12 cellular contexts compared by ENCODE assay signal in the genomic region with DNA sequence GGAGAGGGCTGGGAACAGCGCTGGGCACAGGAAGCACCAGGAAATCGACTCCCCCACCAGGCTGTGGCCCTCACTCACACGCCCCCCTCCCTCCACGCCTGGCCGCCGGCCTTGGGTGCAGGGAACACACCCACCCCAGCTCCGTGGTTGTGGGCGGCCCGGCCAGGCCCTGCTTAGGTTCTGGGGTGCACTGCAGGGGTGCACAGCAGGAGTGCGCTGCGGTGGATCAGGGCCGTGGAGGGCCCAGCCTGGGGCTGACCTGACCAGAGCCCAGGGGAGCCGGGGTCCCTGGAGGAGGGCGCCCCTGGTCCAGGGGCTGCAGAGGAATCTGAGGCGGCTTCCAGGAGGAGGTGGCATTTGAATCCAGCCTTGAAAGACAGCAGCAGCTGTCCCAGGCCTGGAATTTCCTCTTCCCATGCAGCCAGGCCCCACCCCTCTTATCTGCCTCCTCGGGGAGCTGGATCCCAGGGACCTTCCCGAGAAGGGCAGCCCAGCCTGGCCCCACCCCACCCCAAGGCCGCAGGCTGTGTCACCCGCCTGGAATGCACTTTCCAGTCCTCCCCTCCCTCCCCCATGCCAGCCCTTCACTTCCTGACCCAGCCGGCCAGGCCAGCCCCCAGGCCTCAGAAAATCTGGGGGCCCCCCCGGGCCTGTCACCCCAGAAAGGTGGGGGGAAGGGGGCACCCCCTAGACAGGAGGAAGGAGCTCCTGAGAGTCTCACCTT. TPM values are rescaled to one million over a fixed set of nuclear protein-coding genes. Genes with fewer than 3 reads are reported as not detected.
DNase-seq lines count a peak whose midpoint lies in the region; ATAC-seq, FAIRE-seq and TF ChIP-seq lines count a peak whose summit lies in the region.
"Had no signal": no experiment of that assay in that cellular context is flagged by ENCODE, and none has a peak within 500 bp of the region (broad histone marks: within the 10 kb centered on the region; RNA-seq: fewer than 3 reads in every experiment).

No MANE protein-coding gene starts in this region.

- H3K4me1 Mint-ChIP-seq in natural killer cell treated with Interleukin-12 subunit alpha and Interleukin-12 subunit beta and Interleukin-15 and Interleukin-18, amount 100 ng/mL, for 72 hours (ENCODE audit: low read depth in 2 of 2) = peaks cover 0 to 3% of the 10 kb centered on the region in 2 donors

- H3K27me3 ChIP-seq in colonic mucosa = no peaks in the 10 kb centered on the region
- H3K27me3 ChIP-seq: neutrophil, thyroid gland had no signal

- peak overlapping the region; percentile 94 for H3K4me2 ChIP-seq in A549

- no peak overlapping the region for H3K4me3 Mint-ChIP-seq in natural killer cell treated with Interleukin-12 subunit alpha and Interleukin-12 subunit beta and Interleukin-15 and Interleukin-18, amount 100 ng/mL, for 72 hours
- H3K4me3 Mint-ChIP-seq: B cell had no signal

- DNase-seq in A549 (ENCODE audit: low read depth in 1 of 2, low spot score in 1 of 2) (peak; percentile 96), HuH-7 (ENCODE audit: low spot score) (peak; percentile 99), colonic mucosa (peak; percentile 96), left lobe of liver (ENCODE audit: low spot score) (no peak), NCI-H2196 treated with DMSO at 0.1 percent for 48 hours (lab: John Stamatoyannopoulos, UW; ENCODE audit: unreplicated experiment) (no peak)
- no peak for DNase-seq in natural killer cell treated with Interleukin-12 subunit alpha and Interleukin-12 subunit beta and Interleukin-15 and Interleukin-18, amount 100 ng/mL, for 72 hours (ENCODE audit: low spot score)
- DNase-seq in stimulated activated CD4-positive, alpha-beta T cell treated with anti-CD3 and anti-CD28 coated beads, Interleukin-4, amount 100 ng/mL, for 24 hours = no peak
- DNase-seq: thyroid gland had no signal

- H3K9ac ChIP-seq in colonic mucosa (ENCODE audit: low read depth in 2 of 2, low read length in 2 of 2) = peak overlapping the region; percentile 67 to 77

- ATAC-seq in A549 (peak; percentile 76 to 88), left lobe of liver (peak; percentile 35), GM19351 (IDR thresholded peaks at IDR 0.05; ENCODE audit: unreplicated experiment) (no peak)
- no peak for ATAC-seq in natural killer cell treated with Interleukin-12 subunit alpha and Interleukin-12 subunit beta and Interleukin-15 and Interleukin-18, amount 100 ng/mL, for 72 hours

- TF ChIP-seq CTCF in A549 (IDR thresholded peaks at IDR 0.05) = peak; percentile 19; the same call in 1 of the 3 replicates
- no peak for TF ChIP-seq CTCF in colonic mucosa (IDR thresholded peaks at IDR 0.05)

- intact Hi-C loops in colonic mucosa (cut with DNase I) = no loop called here

- H3K9me3 ChIP-seq in A549 (no peaks in the 10 kb centered on the region; the same call in 2 of the 3 replicates), colonic mucosa (no peaks in the 10 kb centered on the region)
- H3K9me3 ChIP-seq: neutrophil, thyroid gland had no signal

- H3K4me3 ChIP-seq in A549 (peak overlapping the region; percentile 37; the same call in 2 of the 3 replicates), colonic mucosa (no peak overlapping the region)
- H3K4me3 ChIP-seq: thyroid gland had no signal

- WGBS in A549 (ENCODE audit: missing lambda C conversion rate) = 26% methylated on average over 8 of the region's 21 CpGs

- FAIRE-seq in A549 (lab: Jason Lieb, UNC) = peak; percentile 84
- FAIRE-seq: colon had no signal

- no peak overlapping the region for H3K27ac Mint-ChIP-seq in natural killer cell treated with Interleukin-12 subunit alpha and Interleukin-12 subunit beta and Interleukin-15 and Interleukin-18, amount 100 ng/mL, for 72 hours
- H3K27ac Mint-ChIP-seq: B cell had no signal

- TF ChIP-seq RAD21 in A549 (conservative IDR thresholded peaks at IDR 0.05 in 1 of 2, IDR thresholded peaks at IDR 0.05 in 1 of 2) = peak; percentile 19 to 30; a peak in 3 of 5 replicates

- POLR2A ChIA-PET in A549 (lab: Yijun Ruan, JAX) = interaction anchor here (0.8 to 2.0 kb wide), 3 partner anchors 14 to 20 kb away, joined by 3 to 18 read pairs (median 4); a partner anchor contains a TSS

- CTCF ChIA-PET in A549 (lab: Yijun Ruan, JAX) = interaction anchor here (1.4 to 8.5 kb wide), 4 partner anchors 18 to 216 kb away, joined by 3 to 35 read pairs (median 4); a partner anchor contains a TSS

- H3K36me3 Mint-ChIP-seq in natural killer cell treated with Interleukin-12 subunit alpha and Interleukin-12 subunit beta and Interleukin-15 and Interleukin-18, amount 100 ng/mL, for 72 hours = no peaks in the 10 kb centered on the region

- H3K4me1 ChIP-seq in A549 = peaks cover 46% of the 10 kb centered on the region
- H3K4me1 ChIP-seq in colonic mucosa = peaks cover 8% of the 10 kb centered on the region

- no peaks in the 10 kb centered on the region for H3K9me3 Mint-ChIP-seq in natural killer cell treated with Interleukin-12 subunit alpha and Interleukin-12 subunit beta and Interleukin-15 and Interleukin-18, amount 100 ng/mL, for 72 hours

- H3K27ac ChIP-seq in A549 (peak overlapping the region; percentile 90 to 96), colonic mucosa (peak overlapping the region; percentile 89)
- H3K27ac ChIP-seq: neutrophil, thyroid gland had no signal

- TF ChIP-seq EP300 in A549 (IDR thresholded peaks at IDR 0.05) = peak; percentile 30 to 77; a peak in 1 of 5 replicates

- peaks cover 0 to 6% of the 10 kb centered on the region in 2 donors for H3K27me3 Mint-ChIP-seq in natural killer cell treated with Interleukin-12 subunit alpha and Interleukin-12 subunit beta and Interleukin-15 and Interleukin-18, amount 100 ng/mL, for 72 hours

- TF ChIP-seq POLR2A in A549 (IDR thresholded peaks at IDR 0.05; ENCODE audit: low read length) = no peak

- no peaks in the 10 kb centered on the region for H3K36me3 ChIP-seq in colonic mucosa
- H3K36me3 ChIP-seq: neutrophil, thyroid gland had no signal

TF ChIP-seq in A549, 52 proteins besides CTCF, POLR2A, EP300 and RAD21:
- TF ChIP-seq JUN (IDR thresholded peaks at IDR 0.05) (peak; percentile 38 to 85; a peak in 3 of 5 replicates), CHD2 (IDR thresholded peaks at IDR 0.05; ENCODE audit: low read length, partially characterized antibody) (peak; percentile 50), FOSL2 (IDR thresholded peaks at IDR 0.05) (peak; percentile 38; the same call in 1 of the 2 replicates), FOSL2 (CRISPR knock-in tag; IDR thresholded peaks at IDR 0.05) (peak; percentile 86), SMC3 (IDR thresholded peaks at IDR 0.05) (peak; percentile 21; the same call in 1 of the 3 replicates), EHF (CRISPR knock-in tag; IDR thresholded peaks at IDR 0.05) (peak; percentile 63; the same call in 1 of the 2 replicates), ZFP36 (IDR thresholded peaks at IDR 0.05; ENCODE audit: borderline replicate concordance, partially characterized antibody) (peak; percentile 100), JUNB (IDR thresholded peaks at IDR 0.05) (peak; percentile 43; the same call in 1 of the 2 replicates), GATA3 (IDR thresholded peaks at IDR 0.05; ENCODE audit: borderline replicate concordance) (peak; percentile 69; the same call in 1 of the 2 replicates), BHLHE40 (IDR thresholded peaks at IDR 0.05; ENCODE audit: low read depth, low read length) (no peak)
- TF ChIP-seq, protein P1, sequence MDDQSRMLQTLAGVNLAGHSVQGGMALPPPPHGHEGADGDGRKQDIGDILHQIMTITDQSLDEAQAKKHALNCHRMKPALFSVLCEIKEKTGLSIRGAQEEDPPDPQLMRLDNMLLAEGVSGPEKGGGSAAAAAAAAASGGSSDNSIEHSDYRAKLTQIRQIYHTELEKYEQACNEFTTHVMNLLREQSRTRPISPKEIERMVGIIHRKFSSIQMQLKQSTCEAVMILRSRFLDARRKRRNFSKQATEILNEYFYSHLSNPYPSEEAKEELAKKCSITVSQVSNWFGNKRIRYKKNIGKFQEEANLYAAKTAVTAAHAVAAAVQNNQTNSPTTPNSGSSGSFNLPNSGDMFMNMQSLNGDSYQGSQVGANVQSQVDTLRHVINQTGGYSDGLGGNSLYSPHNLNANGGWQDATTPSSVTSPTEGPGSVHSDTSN (IDR thresholded peaks at IDR 0.05) = no peak
- TF ChIP-seq, protein P2, sequence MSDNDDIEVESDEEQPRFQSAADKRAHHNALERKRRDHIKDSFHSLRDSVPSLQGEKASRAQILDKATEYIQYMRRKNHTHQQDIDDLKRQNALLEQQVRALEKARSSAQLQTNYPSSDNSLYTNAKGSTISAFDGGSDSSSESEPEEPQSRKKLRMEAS (IDR thresholded peaks at IDR 0.05) = peak; percentile 55; the same call in 1 of the 2 replicates

RNA-seq across cellular contexts. Expression of a gene that starts 18.4 kb away (rescaled TPM):
- polyA plus RNA-seq in A549 (2011; rRNA removed) = 11.3 and 12.8 TPM in 2 replicates
- 7.4 and 8.4 TPM in 2 replicates for polyA plus RNA-seq in A549 (2012; cell fraction: cytosol; rRNA removed)
- 8.7 and 12.6 TPM in 2 replicates for polyA plus RNA-seq in A549 (2012; cell fraction: nucleus; rRNA removed)
- 14.2 to 16.3 TPM (median 14.9 TPM) in 3 replicates for polyA plus RNA-seq in A549 (2017; fragmentation: RNase III; extraction: RNeasy Plus Mini Kit Qiagen cat#74134 plus additional on column Dnase treatment)
- polyA minus RNA-seq in A549 (2011; rRNA and poly(A)+ RNA removed) = 34.7 and 41.5 TPM in 2 replicates
- total RNA-seq in colonic mucosa = 10 to 100 TPM; 34.9 to 50.5 TPM
- total RNA-seq in left lobe of liver = 2.7 TPM
- 1 to 10 TPM; 1.3 to 5.0 TPM for total RNA-seq in natural killer cell treated with Interleukin-12 subunit alpha and Interleukin-12 subunit beta and Interleukin-15 and Interleukin-18, amount 100 ng/mL, for 72 hours

Comparison
In these comparisons a context has a peak if more than half of its experiments do, and no peak if none do; other contexts are left out.
1. ATAC-seq: peak in A549 (2 of 2) and left lobe of liver (single experiment); none in GM19351 (single experiment) and natural killer cell treated with Interleukin-12 subunit alpha and Interleukin-12 subunit beta and Interleukin-15 and Interleukin-18, amount 100 ng/mL, for 72 hours (0 of 2).
2. DNase-seq: peak in A549 (2 of 2), HuH-7 (single experiment) and colonic mucosa (single experiment); none in left lobe of liver (single experiment), NCI-H2196 treated with DMSO at 0.1 percent for 48 hours (single experiment), natural killer cell treated with Interleukin-12 subunit alpha and Interleukin-12 subunit beta and Interleukin-15 and Interleukin-18, amount 100 ng/mL, for 72 hours (single experiment) and stimulated activated CD4-positive, alpha-beta T cell treated with anti-CD3 and anti-CD28 coated beads, Interleukin-4, amount 100 ng/mL, for 24 hours (single experiment).